In genomic region chr10:63265646-63266207, GRCh38 we compare ENCODE assay signal across 8 cellular contexts.
DNase-seq lines count a peak whose midpoint lies in the region; ATAC-seq and TF ChIP-seq lines count a peak whose summit lies in the region.

No MANE protein-coding gene starts in this region.

- H3K27me3 Mint-ChIP-seq in CD4-positive, alpha-beta memory T cell = no peaks in the 10 kb centered on the region

- intact Hi-C loops in CD4-positive, alpha-beta memory T cell (cut with micrococcal nuclease) = loop anchor here (5.0 kb wide), 3 partner anchors 122 to 883 kb away; partner anchors contain the start of gene EGR2

- H4K20me1 ChIP-seq in OCI-LY3 (ENCODE audit: insufficient read depth, low read length) = peaks cover 14% of the 10 kb centered on the region; the same call in 1 of the 2 replicates

- H3K36me3 ChIP-seq in CD4-positive, alpha-beta memory T cell (ENCODE audit: insufficient read depth, low read length) = no peaks in the 10 kb centered on the region
- H3K36me3 ChIP-seq in OCI-LY3 (replicated peaks; ENCODE audit: low read depth, low read length) (peaks cover 13% of the 10 kb centered on the region), endocrine pancreas (ENCODE audit: control insufficient read depth, insufficient read depth, low read length) (no peaks in the 10 kb centered on the region), neutrophil (peaks cover 7% of the 10 kb centered on the region)

- H2AFZ ChIP-seq in OCI-LY3 (ENCODE audit: low read depth, low read length) = no peak overlapping the region

- H3K4me1 ChIP-seq in CD4-positive, alpha-beta memory T cell (ENCODE audit: insufficient read depth, low read length) = peaks cover 51% of the 10 kb centered on the region
- H3K4me1 ChIP-seq in OCI-LY3 (ENCODE audit: low read length) = peaks cover 39% of the 10 kb centered on the region
- H3K4me1 ChIP-seq in endocrine pancreas (ENCODE audit: control insufficient read depth, insufficient read depth, low read length) = peaks cover 14% of the 10 kb centered on the region
- H3K4me1 ChIP-seq in neutrophil (ENCODE audit: control insufficient read depth in 1 of 2, insufficient read depth in 1 of 2, low read depth in 1 of 2, low read length in 1 of 2) = peaks cover 50 to 52% of the 10 kb centered on the region in 2 experiments

- H3K27ac Mint-ChIP-seq in CD4-positive, alpha-beta memory T cell = peak overlapping the region; percentile 85 to 100 (median 96)

- peak overlapping the region; percentile 96 to 100 (median 98) for H3K4me3 Mint-ChIP-seq in CD4-positive, alpha-beta memory T cell

- no peaks in the 10 kb centered on the region for H3K9me3 ChIP-seq in CD4-positive, alpha-beta memory T cell (ENCODE audit: control insufficient read depth in 1 of 2, low read length in 2 of 2)
- H3K9me3 ChIP-seq in OCI-LY3 (ENCODE audit: insufficient read depth, low read length) = no peaks in the 10 kb centered on the region
- H3K9me3 ChIP-seq in endocrine pancreas (ENCODE audit: control insufficient read depth, low read length) = no peaks in the 10 kb centered on the region
- no peaks in the 10 kb centered on the region for H3K9me3 ChIP-seq in neutrophil

- H3K79me2 ChIP-seq in OCI-LY3 (ENCODE audit: low read length) = peaks cover 96% of the 10 kb centered on the region

- peaks cover 16 to 47% of the 10 kb centered on the region in 2 donors for H3K36me3 Mint-ChIP-seq in CD4-positive, alpha-beta memory T cell

- H3K4me3 ChIP-seq in CD4-positive, alpha-beta memory T cell (ENCODE audit: low read length in 2 of 2) = peak overlapping the region; percentile 29 to 79
- H3K4me3 ChIP-seq in OCI-LY3 (ENCODE audit: low read length) = peak overlapping the region; percentile 93
- H3K4me3 ChIP-seq in endocrine pancreas (ENCODE audit: control insufficient read depth, insufficient read depth, low read length) = peak overlapping the region; percentile 100
- H3K4me3 ChIP-seq in neutrophil (ENCODE audit: low read depth in 1 of 2, low read length in 1 of 2) = peak overlapping the region; percentile 81 to 87

- H3K27me3 ChIP-seq in CD4-positive, alpha-beta memory T cell (ENCODE audit: insufficient read depth, low read length) = no peaks in the 10 kb centered on the region
- H3K27me3 ChIP-seq in OCI-LY3 (ENCODE audit: low read depth, low read length) = no peaks in the 10 kb centered on the region
- H3K27me3 ChIP-seq in endocrine pancreas (ENCODE audit: control insufficient read depth, insufficient read depth, low read length) = no peaks in the 10 kb centered on the region
- H3K27me3 ChIP-seq in neutrophil = no peaks in the 10 kb centered on the region

- no peak for ATAC-seq in GM19328 (IDR thresholded peaks at IDR 0.05; ENCODE audit: unreplicated experiment)

- CTCF ChIA-PET in CD4-positive, alpha-beta memory T cell (lab: Charles Lee; ENCODE audit: partially characterized antibody) = interaction anchor here (1.3 to 2.8 kb wide), 3 partner anchors 49 to 363 kb away, joined by 4 to 14 read pairs (median 5); partner anchors contain the start of gene REEP3

- H3K27ac ChIP-seq in CD4-positive, alpha-beta memory T cell (ENCODE audit: low read depth, low read length) = peak overlapping the region; percentile 94
- H3K27ac ChIP-seq in OCI-LY3 (ENCODE audit: low read length) = peak overlapping the region; percentile 98
- peak overlapping the region; percentile 95 for H3K27ac ChIP-seq in neutrophil

- no peak for DNase-seq in CD4-positive, alpha-beta memory T cell
- no peak for DNase-seq in kidney glomerular epithelial cell (lab: John Stamatoyannopoulos, UW)
- DNase-seq in DMS53 (lab: John Stamatoyannopoulos, UW) = no peak
- no peak for DNase-seq in NCI-H1694 treated with DMSO at 0.1 percent for 48 hours (lab: John Stamatoyannopoulos, UW)

- peak overlapping the region; percentile 59 for H3K4me2 ChIP-seq in OCI-LY3 (ENCODE audit: low read length)

- H3K9me3 Mint-ChIP-seq in CD4-positive, alpha-beta memory T cell = no peaks in the 10 kb centered on the region

- POLR2A ChIA-PET in CD4-positive, alpha-beta memory T cell (lab: Charles Lee; ENCODE audit: partially characterized antibody) = interaction anchor here (1.4 to 7.5 kb wide), 4 partner anchors 30 to 256 kb away, joined by 4 to 58 read pairs (median 16); partner anchors contain the start of gene REEP3

- peaks cover 19 to 39% (median 32%) of the 10 kb centered on the region in 4 donors for H3K4me1 Mint-ChIP-seq in CD4-positive, alpha-beta memory T cell

- peak overlapping the region; percentile 95 for H3K9ac ChIP-seq in OCI-LY3 (ENCODE audit: low read length)
- H3K9ac ChIP-seq in endocrine pancreas (ENCODE audit: control insufficient read depth, insufficient read depth, low read length) = no peak overlapping the region

- no peak for TF ChIP-seq CTCF in OCI-LY3 (IDR thresholded peaks at IDR 0.05; ENCODE audit: low read depth, low read length)
- TF ChIP-seq CTCF in neutrophil (IDR thresholded peaks at IDR 0.05) = no peak
